ENCODE assay signal across 19 cellular contexts in genomic region chrX:643911-644303, GRCh38. TPM values are rescaled to one million over a fixed set of nuclear protein-coding genes. Genes with fewer than 3 reads are reported as not detected.
DNase-seq lines count a peak whose midpoint lies in the region; TF ChIP-seq lines count a peak whose summit lies in the region.
"Had no signal": no experiment of that assay in that cellular context is flagged by ENCODE, and none has a peak within 500 bp of the region (broad histone marks: within the 10 kb centered on the region; RNA-seq: fewer than 3 reads in every experiment).

No MANE protein-coding gene starts in this region.

- in situ Hi-C loops in transverse colon (cut with MboI; ENCODE audit: low pct_ligation_motif_present in 1 of 4, low pct_unique_long_range_greater_than_20kb in 1 of 4, low sequenced_read_pairs in 3 of 4): no loop called here

- no peak for TF ChIP-seq POLR2A in transverse colon (IDR thresholded peaks at IDR 0.05)

- H3K4me1 ChIP-seq in HUES6 (ENCODE audit: control insufficient read depth, insufficient read depth, low read length) (peaks cover 6% of the 10 kb centered on the region), iPS-15b (ENCODE audit: control insufficient read depth, insufficient read depth, low read length) (peaks cover 5% of the 10 kb centered on the region), transverse colon (peaks cover 0 to 9% (median 3%) of the 10 kb centered on the region in 4 donors)
- H3K4me1 ChIP-seq: SJCRH30 had no signal

- WGBS in transverse colon (ENCODE audit: low coverage in 1 of 2), 2 donors: 16% methylated on average over 19 of the region's 19 CpGs; no CpG with 5 or more reads in 1 of the 2 donors

- no peak overlapping the region for H3K9ac ChIP-seq in HUES6 (ENCODE audit: low read length)
- no peak overlapping the region for H3K9ac ChIP-seq in iPS-15b (ENCODE audit: low read depth, low read length)

- TF ChIP-seq CTCF in GM20000 (IDR thresholded peaks at IDR 0.05; ENCODE audit: extremely low read depth, missing control alignments): no peak
- TF ChIP-seq CTCF in transverse colon (IDR thresholded peaks at IDR 0.05): no peak

- H3K4me3 ChIP-seq in HUES6 (ENCODE audit: low read depth, low read length) (peak overlapping the region; percentile 66), iPS-15b (ENCODE audit: low read depth, low read length) (peak overlapping the region; percentile 54), transverse colon (peak overlapping the region in 3 of 4 donors; percentile 43 to 55 (median 49))
- H3K4me3 ChIP-seq: SJCRH30 had no signal

- no peak for TF ChIP-seq EP300 in transverse colon (IDR thresholded peaks at IDR 0.05; ENCODE audit: low read depth)

- H3K27ac ChIP-seq in HUES6 (ENCODE audit: low read depth, low read length) (no peak overlapping the region), transverse colon (peak overlapping the region in 1 of 4 donors; percentile 75)
- H3K27ac ChIP-seq: SJCRH30 had no signal

- H3K27me3 ChIP-seq in HUES6 (ENCODE audit: control insufficient read depth, insufficient read depth, low read length): peaks cover 87% of the 10 kb centered on the region
- H3K27me3 ChIP-seq in iPS-15b (ENCODE audit: control insufficient read depth, insufficient read depth, low read length): peaks cover 82% of the 10 kb centered on the region
- H3K27me3 ChIP-seq in transverse colon: peaks cover 59% of the 10 kb centered on the region
- H3K27me3 ChIP-seq: SJCRH30 had no signal

- H3K9me3 ChIP-seq in HUES6 (ENCODE audit: control insufficient read depth, insufficient read depth, low read depth, low read length) (no peaks in the 10 kb centered on the region), iPS-15b (ENCODE audit: control insufficient read depth, insufficient read depth, low read length) (no peaks in the 10 kb centered on the region), transverse colon (no peaks in the 10 kb centered on the region)
- H3K9me3 ChIP-seq: SJCRH30 had no signal

- intact Hi-C loops in transverse colon (cut with DNase I; ENCODE audit: low total_unique reads): no loop called here

- H3K36me3 ChIP-seq in HUES6 (ENCODE audit: control insufficient read depth, insufficient read depth, low read length) (no peaks in the 10 kb centered on the region), iPS-15b (ENCODE audit: control insufficient read depth, insufficient read depth, low read length) (no peaks in the 10 kb centered on the region), transverse colon (no peaks in the 10 kb centered on the region)
- H3K36me3 ChIP-seq: SJCRH30 had no signal

- peak; percentile 27 for DNase-seq in GM20000 (ENCODE audit: low spot score)
- DNase-seq in transverse colon: no peak
- DNase-seq in T-helper 2 cell: no peak
- no peak for DNase-seq in anterior cingulate cortex (lab: John Stamatoyannopoulos, UW)
- no peak for DNase-seq in 8988T
- DNase-seq: ACHN, AML-193, COR-L47, KG1, NCI-H1092, NCI-H146, NCI-H2081, NCI-H748 treated with DMSO at 0.1 percent for 48 hours, SJCRH30 had no signal

RNA-seq across cellular contexts. Expression of gene SHOX, which starts 13.3 kb away (rescaled TPM):
- 1 to 10 TPM in 1 of 4 donors, under 1 TPM in 2, not detected in 1; 0.14 to 2.6 (median 0.16) TPM for total RNA-seq in transverse colon
- total RNA-seq: Daoy, HepG2, NCI-H460, SJCRH30 had no signal
